In genomic region chr1:31767225-31767624, GRCh38 we compare ENCODE assay signal across 14 cellular contexts. TPM values are rescaled to one million over a fixed set of nuclear protein-coding genes. Genes with fewer than 3 reads are reported as not detected.
"Had no signal": no experiment of that assay in that cellular context is flagged by ENCODE, and none has a peak within 500 bp of the region (broad histone marks: within the 10 kb centered on the region; RNA-seq: fewer than 3 reads in every experiment).

No MANE protein-coding gene starts in this region.

- H3K4me3 ChIP-seq: tibial nerve had no signal

- H3K9me3 Mint-ChIP-seq: activated naive CD4-positive, alpha-beta T cell treated with anti-CD3 and anti-CD28 coated beads, Interleukin-2, amount 10 ng/mL, durations not matched to agents 7 days and 5 days; activated T-helper 2 cell treated with anti-CD3 and anti-CD28 coated beads, Interferon-gamma antibody, Interleukin-2, Interleukin-4, amounts not matched to agents 10 μg/mL and 5 μg/mL and 100 μg/mL, durations not matched to agents 14 hours and 24 hours and 36 hours had no signal

- H3K27ac Mint-ChIP-seq: activated naive CD4-positive, alpha-beta T cell treated with anti-CD3 and anti-CD28 coated beads, Interleukin-2, amount 10 ng/mL, durations not matched to agents 7 days and 5 days; activated T-helper 2 cell treated with anti-CD3 and anti-CD28 coated beads, Interferon-gamma antibody, Interleukin-2, Interleukin-4, amounts not matched to agents 10 μg/mL and 5 μg/mL and 100 μg/mL, durations not matched to agents 14 hours and 24 hours and 36 hours had no signal

- H3K27ac ChIP-seq: neutrophil, tibial nerve had no signal

- DNase-seq: activated CD4-positive, alpha-beta T cell treated with anti-CD3 and anti-CD28 coated beads, Interleukin-2, amount 50 U/mL, for 1 hour; activated CD4-positive, CD25-positive, alpha-beta regulatory T cell; activated naive CD4-positive, alpha-beta T cell treated with anti-CD3 and anti-CD28 coated beads, Interleukin-2, amount 10 ng/mL, durations not matched to agents 7 days and 5 days; activated T-cell treated with anti-CD3 and anti-CD28 coated beads for 4 hours; foreskin melanocyte; islet precursor cell had no signal

- H3K36me3 Mint-ChIP-seq: activated naive CD4-positive, alpha-beta T cell treated with anti-CD3 and anti-CD28 coated beads, Interleukin-2, amount 10 ng/mL, durations not matched to agents 7 days and 5 days had no signal

- H3K9me3 ChIP-seq: neutrophil, tibial nerve had no signal

- FAIRE-seq: colon, endothelial cell of umbilical vein had no signal

- H3K4me3 Mint-ChIP-seq: activated naive CD4-positive, alpha-beta T cell treated with anti-CD3 and anti-CD28 coated beads, Interleukin-2, amount 10 ng/mL, durations not matched to agents 7 days and 5 days had no signal

- H3K36me3 ChIP-seq: neutrophil, tibial nerve had no signal

RNA-seq across cellular contexts. Expression of gene SPOCD1, which starts 48.6 kb away (rescaled TPM):
- total RNA-seq: activated CD8-positive, alpha-beta memory T cell treated with anti-CD3 and anti-CD28 coated beads for 36 hours; activated T-helper 2 cell treated with anti-CD3 and anti-CD28 coated beads, Interferon-gamma antibody, Interleukin-2, Interleukin-4, amounts not matched to agents 10 μg/mL and 5 μg/mL and 100 μg/mL, durations not matched to agents 14 hours and 24 hours and 36 hours; skeletal muscle tissue; T-helper 1 cell treated with Interleukin-12 subunit alpha and Interleukin-12 subunit beta and Interleukin-4 antibody, amounts not matched to agents 30 ng/mL and 1 ng/mL, for 36 hours had no signal
